Comparison of ENCODE assay signal across 8 cellular contexts in the genomic region with DNA sequence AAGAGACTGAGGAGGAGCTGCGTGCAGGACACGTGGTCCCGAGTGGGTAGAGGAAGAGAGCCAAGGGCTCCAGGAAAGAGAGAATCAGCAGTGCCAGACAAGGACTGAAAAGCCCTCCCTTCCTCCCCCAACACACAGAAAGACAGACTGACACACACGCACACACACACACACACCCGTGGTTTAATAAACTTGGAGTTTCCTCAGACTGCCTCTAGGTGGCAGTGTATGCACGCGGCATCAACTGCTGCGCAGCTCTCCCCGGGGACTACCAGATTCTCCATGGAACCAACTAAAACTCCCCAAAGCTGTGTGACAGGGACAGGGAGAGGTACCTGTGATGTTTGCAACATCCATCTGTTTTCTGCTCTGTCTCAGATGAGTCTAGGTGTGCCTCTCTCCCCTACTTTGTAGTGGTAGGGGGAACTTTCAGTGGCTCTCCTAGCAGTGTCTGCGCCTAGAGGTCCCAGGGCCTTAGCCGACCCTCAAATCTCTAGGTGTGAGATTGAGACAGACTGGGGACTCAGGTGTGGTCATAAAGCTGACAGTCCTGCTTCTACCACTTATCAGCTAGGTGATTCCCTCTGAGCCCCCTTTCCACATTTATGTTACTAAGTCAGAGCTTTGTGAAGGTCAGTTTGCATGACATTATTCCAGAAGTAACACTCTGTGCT. TPM values are rescaled to one million over a fixed set of nuclear protein-coding genes. Genes with fewer than 3 reads are reported as not detected.
A peak's percentile ranks its signal among the peaks of the same experiment; 100 is the strongest.
DNase-seq lines count a peak whose midpoint lies in the region; ATAC-seq and TF ChIP-seq lines count a peak whose summit lies in the region.

No MANE protein-coding gene starts in this region.

- H3K4me1 ChIP-seq in sigmoid colon, result peaks cover 0 to 9% (median 0%) of the 10 kb centered on the region in 4 donors

- TF ChIP-seq EP300 in sigmoid colon (IDR thresholded peaks at IDR 0.05), result no peak

- TF ChIP-seq POLR2A in sigmoid colon (IDR thresholded peaks at IDR 0.05), result no peak

- peak; percentile 42 to 83 (median 82) for TF ChIP-seq CTCF in sigmoid colon (IDR thresholded peaks at IDR 0.05)

- peak; percentile 43 for DNase-seq in GM04504 (ENCODE audit: low read depth)
- peak; percentile 80 for DNase-seq in HT-29 (ENCODE audit: low spot score)
- DNase-seq in SK-N-DZ (ENCODE audit: low spot score), result peak; percentile 71
- DNase-seq in amniotic stem cell (lab: John Stamatoyannopoulos, UW), result peak; percentile 46
- peak; percentile 74 for DNase-seq in left ventricle myocardium superior
- DNase-seq in sigmoid colon, result peak; percentile 79
- no peak for DNase-seq in SHP77 treated with DMSO at 0.1 percent for 48 hours (lab: John Stamatoyannopoulos, UW)

- no peaks in the 10 kb centered on the region for H3K36me3 ChIP-seq in sigmoid colon

- 19 to 20% methylated on average over 11 of the region's 11 CpGs for WGBS in sigmoid colon, 2 donors

- ATAC-seq in GM21529 (IDR thresholded peaks at IDR 0.05; ENCODE audit: unreplicated experiment), result peak; percentile 80
- peak; percentile 95 for ATAC-seq in left ventricle myocardium superior

- no peaks in the 10 kb centered on the region for H3K9me3 ChIP-seq in sigmoid colon

- no peak overlapping the region for H3K4me3 ChIP-seq in sigmoid colon

- H3K27me3 ChIP-seq in sigmoid colon, result no peaks in the 10 kb centered on the region

- no peak overlapping the region for H3K27ac ChIP-seq in sigmoid colon

- intact Hi-C loops in left ventricle myocardium superior (cut with micrococcal nuclease) (loop anchor here (2.0 to 10.0 kb wide), 3 partner anchors 60 to 153 kb away; no protein-coding TSS in a partner anchor), sigmoid colon (cut with DNase I) (loop anchor here (1.0 kb wide), 1 partner anchor 61 kb away; no protein-coding TSS in a partner anchor)

RNA-seq across cellular contexts. Expression of a gene that starts 9.3 kb away (rescaled TPM):
- 58.3 and 65.1 TPM in 2 replicates for total RNA-seq in HT-29 (2014; rRNA removed; shearing (Covaris generic))
- 34.6 and 36.3 TPM in 2 replicates for polyA plus RNA-seq in SK-N-DZ (2014; cell fraction: cytosol; rRNA removed)
- polyA plus RNA-seq in SK-N-DZ (2014; cell fraction: nucleus; rRNA removed), result 16.0 and 16.4 TPM in 2 replicates
- 41.2 TPM for total RNA-seq in left ventricle myocardium superior
- total RNA-seq in sigmoid colon, result 10 to 100 TPM; 22.0 to 29.9 (median 23.9) TPM
- polyA plus RNA-seq in sigmoid colon, result 10 to 100 TPM; 12.0 to 67.3 (median 14.1) TPM

RNA-seq across cellular contexts. Expression of a gene that starts 36.4 kb away (rescaled TPM):
- 8.6 and 9.3 TPM in 2 replicates for total RNA-seq in HT-29 (2014; rRNA removed; shearing (Covaris generic))
- polyA plus RNA-seq in SK-N-DZ (2014; cell fraction: cytosol; rRNA removed), result 94.0 and 107 TPM in 2 replicates
- polyA plus RNA-seq in SK-N-DZ (2014; cell fraction: nucleus; rRNA removed), result 19.5 and 26.8 TPM in 2 replicates
- total RNA-seq in left ventricle myocardium superior (119 TPM), sigmoid colon (10 to 100 TPM; 43.7 to 57.4 (median 50.9) TPM)
- polyA plus RNA-seq in sigmoid colon, result 10 to 100 TPM; 33.3 to 63.5 (median 37.8) TPM
